In the genomic region with DNA sequence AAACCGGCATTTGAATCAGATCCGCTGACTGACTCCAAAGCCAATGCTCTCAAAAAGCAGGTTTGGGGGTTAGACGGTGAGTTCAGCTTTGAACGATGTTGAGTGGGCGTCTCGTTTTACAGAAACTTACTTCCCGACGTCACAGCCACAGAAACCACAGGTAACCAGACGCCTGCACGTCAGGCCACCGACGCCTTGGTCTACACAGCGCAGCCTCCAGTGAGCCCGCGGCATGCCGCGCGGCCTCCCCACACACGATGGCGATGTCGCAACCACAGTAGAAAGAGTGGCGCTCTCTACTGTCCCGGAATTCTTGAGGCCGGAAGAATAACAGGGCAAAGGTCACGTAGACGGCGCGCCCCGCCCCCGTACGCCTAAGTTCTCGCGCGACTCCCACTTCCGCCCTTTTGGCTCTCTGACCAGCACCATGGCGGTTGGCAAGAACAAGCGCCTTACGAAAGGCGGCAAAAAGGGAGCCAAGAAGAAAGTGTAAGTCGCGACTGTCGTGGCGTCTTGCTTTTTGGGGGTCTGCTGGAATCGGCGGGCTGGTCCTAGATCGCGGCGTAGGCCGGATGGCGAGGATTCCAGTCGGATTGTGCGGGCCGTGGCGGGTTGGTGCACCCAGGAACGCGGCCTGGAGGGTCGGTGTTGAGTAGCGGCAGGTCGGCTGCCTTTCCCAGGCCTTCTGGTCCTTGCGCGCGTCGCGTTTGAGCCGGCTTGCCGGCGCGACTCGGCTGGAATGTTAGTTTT, we compare ENCODE assay signal across 1 cellular context.
TF ChIP-seq lines count a peak whose summit lies in the region.

A gene (plus strand): TSS at position 403 of the 750 bp plus-strand sequence. CDS start 25 bp downstream, at position 428.

TF ChIP-seq in HepG2, 621 proteins besides CTCF, POLR2A, EP300 and RAD21 (continued from another document and continues in another):
- TF ChIP-seq, protein P1, sequence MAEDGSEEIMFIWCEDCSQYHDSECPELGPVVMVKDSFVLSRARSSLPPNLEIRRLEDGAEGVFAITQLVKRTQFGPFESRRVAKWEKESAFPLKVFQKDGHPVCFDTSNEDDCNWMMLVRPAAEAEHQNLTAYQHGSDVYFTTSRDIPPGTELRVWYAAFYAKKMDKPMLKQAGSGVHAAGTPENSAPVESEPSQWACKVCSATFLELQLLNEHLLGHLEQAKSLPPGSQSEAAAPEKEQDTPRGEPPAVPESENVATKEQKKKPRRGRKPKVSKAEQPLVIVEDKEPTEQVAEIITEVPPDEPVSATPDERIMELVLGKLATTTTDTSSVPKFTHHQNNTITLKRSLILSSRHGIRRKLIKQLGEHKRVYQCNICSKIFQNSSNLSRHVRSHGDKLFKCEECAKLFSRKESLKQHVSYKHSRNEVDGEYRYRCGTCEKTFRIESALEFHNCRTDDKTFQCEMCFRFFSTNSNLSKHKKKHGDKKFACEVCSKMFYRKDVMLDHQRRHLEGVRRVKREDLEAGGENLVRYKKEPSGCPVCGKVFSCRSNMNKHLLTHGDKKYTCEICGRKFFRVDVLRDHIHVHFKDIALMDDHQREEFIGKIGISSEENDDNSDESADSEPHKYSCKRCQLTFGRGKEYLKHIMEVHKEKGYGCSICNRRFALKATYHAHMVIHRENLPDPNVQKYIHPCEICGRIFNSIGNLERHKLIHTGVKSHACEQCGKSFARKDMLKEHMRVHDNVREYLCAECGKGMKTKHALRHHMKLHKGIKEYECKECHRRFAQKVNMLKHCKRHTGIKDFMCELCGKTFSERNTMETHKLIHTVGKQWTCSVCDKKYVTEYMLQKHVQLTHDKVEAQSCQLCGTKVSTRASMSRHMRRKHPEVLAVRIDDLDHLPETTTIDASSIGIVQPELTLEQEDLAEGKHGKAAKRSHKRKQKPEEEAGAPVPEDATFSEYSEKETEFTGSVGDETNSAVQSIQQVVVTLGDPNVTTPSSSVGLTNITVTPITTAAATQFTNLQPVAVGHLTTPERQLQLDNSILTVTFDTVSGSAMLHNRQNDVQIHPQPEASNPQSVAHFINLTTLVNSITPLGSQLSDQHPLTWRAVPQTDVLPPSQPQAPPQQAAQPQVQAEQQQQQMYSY (CRISPR knock-in tag; IDR thresholded peaks at IDR 0.05) = 0 out of 2 replicates have a peak, but pooled peaks have one; percentile 46
- TF ChIP-seq CHD4 (IDR thresholded peaks at IDR 0.05; ENCODE audit: borderline replicate concordance, low read length) (no peak), PHF5A (CRISPR knock-in tag; IDR thresholded peaks at IDR 0.05; ENCODE audit: low read depth, unreplicated experiment) (peak; percentile 95), ZNF773 (CRISPR knock-in tag; IDR thresholded peaks at IDR 0.05; ENCODE audit: borderline replicate concordance) (no peak), ATF7-NPFF (CRISPR knock-in tag; IDR thresholded peaks at IDR 0.05; ENCODE audit: low read depth) (peak; percentile 74; the same call in 1 of the 2 replicates), ZNF253 (CRISPR knock-in tag; IDR thresholded peaks at IDR 0.05; ENCODE audit: borderline replicate concordance) (peak; percentile 84; the same call in 1 of the 2 replicates), TAF15 (IDR thresholded peaks at IDR 0.05; ENCODE audit: low read depth, low read length, poor library complexity, severe bottlenecking) (peak; percentile 59), PLRG1 (conservative IDR thresholded peaks at IDR 0.05) (no peak), PCBP1 (IDR thresholded peaks at IDR 0.05; ENCODE audit: borderline replicate concordance, low read depth, low read length) (0 out of 2 replicates have a peak, but pooled peaks have one; percentile 60), IRX3 (CRISPR knock-in tag; IDR thresholded peaks at IDR 0.05; ENCODE audit: borderline replicate concordance, low read depth) (peak; percentile 78), GATAD1 (CRISPR knock-in tag; IDR thresholded peaks at IDR 0.05) (peak; percentile 92), TBP (CRISPR knock-in tag; IDR thresholded peaks at IDR 0.05) (0 out of 2 replicates have a peak, but pooled peaks have one; percentile 46), BHLHE40 (IDR thresholded peaks at IDR 0.05; ENCODE audit: low read length) (0 out of 2 replicates have a peak, but pooled peaks have one; percentile 3), TCF12 (IDR thresholded peaks at IDR 0.05) (no peak), TCF12 (CRISPR knock-in tag; IDR thresholded peaks at IDR 0.05) (0 out of 2 replicates have a peak, but pooled peaks have one; percentile 70), FOXK1 (CRISPR knock-in tag; IDR thresholded peaks at IDR 0.05; ENCODE audit: borderline replicate concordance, low read depth) (peak; percentile 98), REL (CRISPR knock-in tag; conservative IDR thresholded peaks at IDR 0.05) (0 out of 2 replicates have a peak, but pooled peaks have one; percentile 60), HES4 (CRISPR knock-in tag; IDR thresholded peaks at IDR 0.05; ENCODE audit: borderline replicate concordance) (peak; percentile 64; the same call in 1 of the 2 replicates), NFE2L2 (IDR thresholded peaks at IDR 0.05; ENCODE audit: low read length) (no peak), ZNF224 (CRISPR knock-in tag; IDR thresholded peaks at IDR 0.05) (peak; percentile 98), ZNF567 (CRISPR knock-in tag; IDR thresholded peaks at IDR 0.05; ENCODE audit: borderline replicate concordance) (0 out of 2 replicates have a peak, but pooled peaks have one; percentile 13), YEATS4 (CRISPR knock-in tag; IDR thresholded peaks at IDR 0.05; ENCODE audit: borderline replicate concordance) (peak; percentile 98), KMT2B (CRISPR knock-in tag; IDR thresholded peaks at IDR 0.05) (peak; percentile 85), ZNF644 (CRISPR knock-in tag; IDR thresholded peaks at IDR 0.05; ENCODE audit: low read depth) (no peak), TBX3 (IDR thresholded peaks at IDR 0.05; ENCODE audit: borderline replicate concordance) (peak; percentile 45; the same call in 1 of the 2 replicates), NFE2 (CRISPR knock-in tag; IDR thresholded peaks at IDR 0.05) (no peak), MED8 (CRISPR knock-in tag; IDR thresholded peaks at IDR 0.05; ENCODE audit: insufficient replicate concordance) (peak; percentile 94), ZNF746 (CRISPR knock-in tag; IDR thresholded peaks at IDR 0.05) (no peak), ZNF101 (CRISPR knock-in tag; IDR thresholded peaks at IDR 0.05; ENCODE audit: borderline replicate concordance, low read depth) (peak; percentile 44; the same call in 1 of the 2 replicates), CHD2 (IDR thresholded peaks at IDR 0.05; ENCODE audit: low read depth, low read length) (peak; percentile 93), PHF8 (CRISPR knock-in tag; IDR thresholded peaks at IDR 0.05) (peak; percentile 97), GLI4 (CRISPR knock-in tag; IDR thresholded peaks at IDR 0.05; ENCODE audit: borderline replicate concordance) (peak; percentile 89), ZNF441 (CRISPR knock-in tag; IDR thresholded peaks at IDR 0.05; ENCODE audit: borderline replicate concordance) (0 out of 2 replicates have a peak, but pooled peaks have one; percentile 58), YY1 (IDR thresholded peaks at IDR 0.05; ENCODE audit: insufficient read depth, insufficient replicate concordance, low read depth, low read length) (peak; percentile 92)
- TF ChIP-seq, protein P2, sequence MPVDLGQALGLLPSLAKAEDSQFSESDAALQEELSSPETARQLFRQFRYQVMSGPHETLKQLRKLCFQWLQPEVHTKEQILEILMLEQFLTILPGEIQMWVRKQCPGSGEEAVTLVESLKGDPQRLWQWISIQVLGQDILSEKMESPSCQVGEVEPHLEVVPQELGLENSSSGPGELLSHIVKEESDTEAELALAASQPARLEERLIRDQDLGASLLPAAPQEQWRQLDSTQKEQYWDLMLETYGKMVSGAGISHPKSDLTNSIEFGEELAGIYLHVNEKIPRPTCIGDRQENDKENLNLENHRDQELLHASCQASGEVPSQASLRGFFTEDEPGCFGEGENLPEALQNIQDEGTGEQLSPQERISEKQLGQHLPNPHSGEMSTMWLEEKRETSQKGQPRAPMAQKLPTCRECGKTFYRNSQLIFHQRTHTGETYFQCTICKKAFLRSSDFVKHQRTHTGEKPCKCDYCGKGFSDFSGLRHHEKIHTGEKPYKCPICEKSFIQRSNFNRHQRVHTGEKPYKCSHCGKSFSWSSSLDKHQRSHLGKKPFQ (CRISPR knock-in tag; IDR thresholded peaks at IDR 0.05; ENCODE audit: insufficient replicate concordance) = peak; percentile 64
- TF ChIP-seq, protein P3, sequence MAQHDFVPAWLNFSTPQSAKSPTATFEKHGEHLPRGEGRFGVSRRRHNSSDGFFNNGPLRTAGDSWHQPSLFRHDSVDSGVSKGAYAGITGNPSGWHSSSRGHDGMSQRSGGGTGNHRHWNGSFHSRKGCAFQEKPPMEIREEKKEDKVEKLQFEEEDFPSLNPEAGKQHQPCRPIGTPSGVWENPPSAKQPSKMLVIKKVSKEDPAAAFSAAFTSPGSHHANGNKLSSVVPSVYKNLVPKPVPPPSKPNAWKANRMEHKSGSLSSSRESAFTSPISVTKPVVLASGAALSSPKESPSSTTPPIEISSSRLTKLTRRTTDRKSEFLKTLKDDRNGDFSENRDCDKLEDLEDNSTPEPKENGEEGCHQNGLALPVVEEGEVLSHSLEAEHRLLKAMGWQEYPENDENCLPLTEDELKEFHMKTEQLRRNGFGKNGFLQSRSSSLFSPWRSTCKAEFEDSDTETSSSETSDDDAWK (CRISPR knock-in tag; IDR thresholded peaks at IDR 0.05) = no peak
- TF ChIP-seq, protein P4, sequence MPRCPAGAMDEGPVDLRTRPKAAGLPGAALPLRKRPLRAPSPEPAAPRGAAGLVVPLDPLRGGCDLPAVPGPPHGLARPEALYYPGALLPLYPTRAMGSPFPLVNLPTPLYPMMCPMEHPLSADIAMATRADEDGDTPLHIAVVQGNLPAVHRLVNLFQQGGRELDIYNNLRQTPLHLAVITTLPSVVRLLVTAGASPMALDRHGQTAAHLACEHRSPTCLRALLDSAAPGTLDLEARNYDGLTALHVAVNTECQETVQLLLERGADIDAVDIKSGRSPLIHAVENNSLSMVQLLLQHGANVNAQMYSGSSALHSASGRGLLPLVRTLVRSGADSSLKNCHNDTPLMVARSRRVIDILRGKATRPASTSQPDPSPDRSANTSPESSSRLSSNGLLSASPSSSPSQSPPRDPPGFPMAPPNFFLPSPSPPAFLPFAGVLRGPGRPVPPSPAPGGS (CRISPR knock-in tag; IDR thresholded peaks at IDR 0.05) = peak; percentile 83
- TF ChIP-seq, protein P5, sequence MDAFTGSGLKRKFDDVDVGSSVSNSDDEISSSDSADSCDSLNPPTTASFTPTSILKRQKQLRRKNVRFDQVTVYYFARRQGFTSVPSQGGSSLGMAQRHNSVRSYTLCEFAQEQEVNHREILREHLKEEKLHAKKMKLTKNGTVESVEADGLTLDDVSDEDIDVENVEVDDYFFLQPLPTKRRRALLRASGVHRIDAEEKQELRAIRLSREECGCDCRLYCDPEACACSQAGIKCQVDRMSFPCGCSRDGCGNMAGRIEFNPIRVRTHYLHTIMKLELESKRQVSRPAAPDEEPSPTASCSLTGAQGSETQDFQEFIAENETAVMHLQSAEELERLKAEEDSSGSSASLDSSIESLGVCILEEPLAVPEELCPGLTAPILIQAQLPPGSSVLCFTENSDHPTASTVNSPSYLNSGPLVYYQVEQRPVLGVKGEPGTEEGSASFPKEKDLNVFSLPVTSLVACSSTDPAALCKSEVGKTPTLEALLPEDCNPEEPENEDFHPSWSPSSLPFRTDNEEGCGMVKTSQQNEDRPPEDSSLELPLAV (CRISPR knock-in tag; conservative IDR thresholded peaks at IDR 0.05; ENCODE audit: low read depth) = no peak
- TF ChIP-seq, protein P6, sequence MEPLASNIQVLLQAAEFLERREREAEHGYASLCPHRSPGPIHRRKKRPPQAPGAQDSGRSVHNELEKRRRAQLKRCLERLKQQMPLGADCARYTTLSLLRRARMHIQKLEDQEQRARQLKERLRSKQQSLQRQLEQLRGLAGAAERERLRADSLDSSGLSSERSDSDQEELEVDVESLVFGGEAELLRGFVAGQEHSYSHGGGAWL (CRISPR knock-in tag; IDR thresholded peaks at IDR 0.05) = peak; percentile 80
- TF ChIP-seq, protein P7, sequence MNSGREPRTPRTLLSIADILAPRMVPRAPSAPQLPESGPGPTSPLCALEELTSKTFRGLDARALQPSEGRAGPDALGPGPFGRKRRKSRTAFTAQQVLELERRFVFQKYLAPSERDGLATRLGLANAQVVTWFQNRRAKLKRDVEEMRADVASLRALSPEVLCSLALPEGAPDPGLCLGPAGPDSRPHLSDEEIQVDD (CRISPR knock-in tag; IDR thresholded peaks at IDR 0.05; ENCODE audit: borderline replicate concordance) = peak; percentile 81; the same call in 1 of the 2 replicates
- TF ChIP-seq, protein P8, sequence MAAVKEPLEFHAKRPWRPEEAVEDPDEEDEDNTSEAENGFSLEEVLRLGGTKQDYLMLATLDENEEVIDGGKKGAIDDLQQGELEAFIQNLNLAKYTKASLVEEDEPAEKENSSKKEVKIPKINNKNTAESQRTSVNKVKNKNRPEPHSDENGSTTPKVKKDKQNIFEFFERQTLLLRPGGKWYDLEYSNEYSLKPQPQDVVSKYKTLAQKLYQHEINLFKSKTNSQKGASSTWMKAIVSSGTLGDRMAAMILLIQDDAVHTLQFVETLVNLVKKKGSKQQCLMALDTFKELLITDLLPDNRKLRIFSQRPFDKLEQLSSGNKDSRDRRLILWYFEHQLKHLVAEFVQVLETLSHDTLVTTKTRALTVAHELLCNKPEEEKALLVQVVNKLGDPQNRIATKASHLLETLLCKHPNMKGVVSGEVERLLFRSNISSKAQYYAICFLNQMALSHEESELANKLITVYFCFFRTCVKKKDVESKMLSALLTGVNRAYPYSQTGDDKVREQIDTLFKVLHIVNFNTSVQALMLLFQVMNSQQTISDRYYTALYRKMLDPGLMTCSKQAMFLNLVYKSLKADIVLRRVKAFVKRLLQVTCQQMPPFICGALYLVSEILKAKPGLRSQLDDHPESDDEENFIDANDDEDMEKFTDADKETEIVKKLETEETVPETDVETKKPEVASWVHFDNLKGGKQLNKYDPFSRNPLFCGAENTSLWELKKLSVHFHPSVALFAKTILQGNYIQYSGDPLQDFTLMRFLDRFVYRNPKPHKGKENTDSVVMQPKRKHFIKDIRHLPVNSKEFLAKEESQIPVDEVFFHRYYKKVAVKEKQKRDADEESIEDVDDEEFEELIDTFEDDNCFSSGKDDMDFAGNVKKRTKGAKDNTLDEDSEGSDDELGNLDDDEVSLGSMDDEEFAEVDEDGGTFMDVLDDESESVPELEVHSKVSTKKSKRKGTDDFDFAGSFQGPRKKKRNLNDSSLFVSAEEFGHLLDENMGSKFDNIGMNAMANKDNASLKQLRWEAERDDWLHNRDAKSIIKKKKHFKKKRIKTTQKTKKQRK (IDR thresholded peaks at IDR 0.05; ENCODE audit: low read length) = no peak
- TF ChIP-seq, protein P9, sequence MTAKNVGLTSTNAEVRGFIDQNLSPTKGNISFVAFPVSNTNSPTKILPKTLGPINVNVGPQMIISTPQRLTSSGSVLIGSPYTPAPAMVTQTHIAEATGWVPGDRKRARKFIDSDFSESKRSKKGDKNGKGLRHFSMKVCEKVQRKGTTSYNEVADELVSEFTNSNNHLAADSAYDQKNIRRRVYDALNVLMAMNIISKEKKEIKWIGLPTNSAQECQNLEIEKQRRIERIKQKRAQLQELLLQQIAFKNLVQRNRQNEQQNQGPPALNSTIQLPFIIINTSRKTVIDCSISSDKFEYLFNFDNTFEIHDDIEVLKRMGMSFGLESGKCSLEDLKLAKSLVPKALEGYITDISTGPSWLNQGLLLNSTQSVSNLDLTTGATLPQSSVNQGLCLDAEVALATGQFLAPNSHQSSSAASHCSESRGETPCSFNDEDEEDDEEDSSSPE (CRISPR knock-in tag; IDR thresholded peaks at IDR 0.05) = peak; percentile 70
- TF ChIP-seq, protein P10, sequence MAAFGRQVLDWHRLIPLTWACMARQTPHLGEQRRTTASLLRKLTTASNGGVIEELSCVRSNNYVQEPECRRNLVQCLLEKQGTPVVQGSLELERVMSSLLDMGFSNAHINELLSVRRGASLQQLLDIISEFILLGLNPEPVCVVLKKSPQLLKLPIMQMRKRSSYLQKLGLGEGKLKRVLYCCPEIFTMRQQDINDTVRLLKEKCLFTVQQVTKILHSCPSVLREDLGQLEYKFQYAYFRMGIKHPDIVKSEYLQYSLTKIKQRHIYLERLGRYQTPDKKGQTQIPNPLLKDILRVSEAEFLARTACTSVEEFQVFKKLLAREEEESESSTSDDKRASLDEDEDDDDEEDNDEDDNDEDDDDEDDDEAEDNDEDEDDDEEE (CRISPR knock-in tag; IDR thresholded peaks at IDR 0.05) = peak; percentile 98
